In the genomic region with DNA sequence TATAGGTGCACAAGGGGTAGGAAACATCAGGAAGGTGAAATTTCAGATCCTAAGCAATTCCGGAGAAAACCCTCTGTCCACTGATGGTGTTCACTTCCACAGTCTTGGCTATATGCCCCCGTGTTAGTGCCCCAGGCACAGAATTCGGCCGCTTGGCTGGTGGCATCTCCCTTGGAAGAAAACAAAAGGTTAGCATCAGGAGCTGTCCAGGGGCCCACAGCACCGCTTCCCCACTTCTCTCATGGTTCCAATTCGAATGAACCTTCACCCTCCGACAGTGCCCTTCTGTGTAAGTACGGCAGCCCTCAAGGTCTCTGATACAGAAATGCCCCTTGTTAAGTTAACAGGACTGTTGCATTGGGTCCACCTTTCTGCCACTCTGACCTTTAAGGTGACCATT, we compare ENCODE assay signal across 8 cellular contexts.
"Had no signal": no experiment of that assay in that cellular context is flagged by ENCODE, and none has a peak within 500 bp of the region (broad histone marks: within the 10 kb centered on the region; RNA-seq: fewer than 3 reads in every experiment).

No MANE protein-coding gene starts in this region.

- H3K9me3 ChIP-seq: HAP-1 had no signal

- H2AFZ ChIP-seq: GM23248 had no signal

- H3K9ac ChIP-seq: GM23248 had no signal

- H3K27ac ChIP-seq: GM23248, HL-60 had no signal

- ATAC-seq: HCT116, HepG2 had no signal

- H3K4me3 ChIP-seq: GM23248, HAP-1 had no signal

- DNase-seq: GM23248, GOT3, H7, HFFc6 had no signal

- H3K36me3 ChIP-seq: HAP-1 had no signal

- H3K4me1 ChIP-seq: HAP-1 had no signal
